In genomic region chr17:13699261-13699660, GRCh38 we compare ENCODE assay signal across 24 cellular contexts.
"Had no signal": no experiment of that assay in that cellular context is flagged by ENCODE, and none has a peak within 500 bp of the region (broad histone marks: within the 10 kb centered on the region; RNA-seq: fewer than 3 reads in every experiment).

No MANE protein-coding gene starts in this region.

- H3K79me2 ChIP-seq: parathyroid adenoma had no signal

- H3K4me1 ChIP-seq: neural progenitor cell, parathyroid adenoma, psoas muscle, right lobe of liver, sigmoid colon, stomach, thyroid gland, tibial nerve, upper lobe of left lung, vagina had no signal

- H3K36me3 ChIP-seq: neural progenitor cell, ovary, right lobe of liver, sigmoid colon, stomach, thoracic aorta, thyroid gland, tibial nerve, upper lobe of left lung, vagina had no signal

- H3K9me3 ChIP-seq: ovary, psoas muscle, right lobe of liver, sigmoid colon, thoracic aorta, thyroid gland, upper lobe of left lung, vagina had no signal

- DNase-seq: occipital lobe; ovary; posterior cingulate gyrus; psoas muscle; right cardiac atrium; right lobe of liver; sigmoid colon; small intestine; stimulated activated CD4-positive, alpha-beta T cell treated with anti-CD3 and anti-CD28 coated beads, Interleukin-15, amount 100 ng/mL, for 24 hours; stimulated activated CD4-positive, alpha-beta T cell treated with anti-CD3 and anti-CD28 coated beads, Interleukin-2, amount 100 ng/mL, for 24 hours; stimulated activated CD4-positive, alpha-beta T cell treated with anti-CD3 and anti-CD28 coated beads, Interleukin-2, amount 100 ng/mL, for 48 hours; stimulated activated CD4-positive, alpha-beta T cell treated with anti-CD3 and anti-CD28 coated beads, Interleukin-4, amount 100 ng/mL, for 24 hours; stimulated activated naive B cell treated with anti-CD40 and anti-IgM and Interleukin-4, amounts not matched to agents 10 μg/mL and 1 μg/mL and 100 μg/mL, for 72 hours; stimulated activated naive CD4-positive, alpha-beta T cell treated with Interleukin-2 at 50 U/mL for 16 hours; stomach; thyroid gland; trophoblast cell; upper lobe of left lung had no signal

- H3K4me3 ChIP-seq: neural progenitor cell, ovary, psoas muscle, right lobe of liver, sigmoid colon, stomach, thoracic aorta, thyroid gland, tibial nerve, upper lobe of left lung, vagina had no signal

- H3K27me3 ChIP-seq: neural progenitor cell, ovary, right lobe of liver, sigmoid colon, stomach, thyroid gland, tibial nerve, upper lobe of left lung, vagina had no signal

- H3K9ac ChIP-seq: neural progenitor cell, parathyroid adenoma had no signal

- H3K4me2 ChIP-seq: neural progenitor cell had no signal

- ATAC-seq: psoas muscle; right cardiac atrium; right lobe of liver; stimulated activated effector memory CD8-positive, alpha-beta T cell treated with anti-CD3 and anti-CD28 coated beads, Interleukin-12 subunit alpha, Interleukin-12 subunit beta, amount 100 ng/mL, for 72 hours; stimulated activated naive B cell treated with anti-CD40 and anti-IgM and Interleukin-4, amounts not matched to agents 10 μg/mL and 1 μg/mL and 100 μg/mL, for 72 hours had no signal

- H2AFZ ChIP-seq: neural progenitor cell, parathyroid adenoma had no signal

- H3K27ac ChIP-seq: neural progenitor cell, ovary, parathyroid adenoma, psoas muscle, right lobe of liver, sigmoid colon, stomach, thoracic aorta, thyroid gland, tibial nerve, upper lobe of left lung, vagina had no signal
